Comparison of ENCODE assay signal across 8 cellular contexts in the genomic region with DNA sequence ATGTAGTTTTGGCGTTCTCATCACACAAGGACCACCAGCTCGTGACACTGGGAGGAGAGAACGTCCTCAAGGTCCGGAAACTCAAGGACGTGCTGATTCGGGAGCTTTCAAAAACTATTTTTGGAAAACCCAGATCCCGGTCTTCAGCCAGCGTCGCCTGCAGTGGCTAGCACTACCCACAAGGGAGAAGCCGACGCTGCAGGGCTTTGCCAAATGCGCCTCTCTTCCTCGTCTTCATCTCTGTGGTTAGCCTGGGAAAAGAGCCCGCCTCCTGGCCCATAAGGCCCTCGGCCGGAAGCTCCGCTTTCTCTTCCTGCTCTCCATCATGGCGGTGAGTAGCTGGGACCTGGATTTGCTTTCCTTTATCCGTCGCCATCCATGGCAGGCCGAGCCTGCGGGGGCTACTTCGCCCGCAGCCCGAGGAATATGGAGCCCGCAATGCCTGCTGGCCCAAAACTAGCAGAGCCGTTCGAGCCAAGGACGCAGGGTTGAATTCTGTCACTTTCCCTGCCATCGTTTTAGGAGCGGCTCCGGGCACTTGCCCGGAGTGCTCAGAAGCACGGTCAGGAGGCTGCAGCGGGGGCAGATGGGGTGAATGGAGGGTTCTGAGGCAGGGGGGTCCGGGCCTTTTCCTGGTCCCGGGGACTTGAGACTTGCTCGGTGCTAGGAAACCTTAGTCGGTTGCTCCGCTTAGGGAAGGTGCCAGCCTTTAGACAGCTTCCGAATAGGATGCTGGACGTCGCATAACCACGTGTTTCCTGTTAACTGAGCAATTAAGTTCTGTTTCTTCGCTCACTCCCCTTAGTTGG. TPM values are rescaled to one million over a fixed set of nuclear protein-coding genes. Genes with fewer than 3 reads are reported as not detected.
DNase-seq lines count a peak whose midpoint lies in the region; ATAC-seq and TF ChIP-seq lines count a peak whose summit lies in the region.

A gene (plus strand): TSS at position 308 of the 809 bp plus-strand sequence. CDS start 18 bp downstream, at position 326.

- H3K9ac ChIP-seq in duodenal mucosa (ENCODE audit: low read depth in 1 of 2, low read length in 2 of 2), result peak within 1 kb of the TSS; percentile 91 to 97

- 0 to 1% methylated on average over 34 to 44 of the region's 45 CpGs for WGBS in lower leg skin, 2 donors

- no peaks in the 10 kb centered on the region for H3K9me3 Mint-ChIP-seq in activated CD4-positive, alpha-beta memory T cell treated with anti-CD3 and anti-CD28 coated beads, Interleukin-2, amount 10 ng/mL, durations not matched to agents 7 days and 5 days

- intact Hi-C loops in lower leg skin (cut with DNase I; ENCODE audit: low total_unique reads), result no loop called here

- ATAC-seq in GM19397 (IDR thresholded peaks at IDR 0.05; ENCODE audit: unreplicated experiment), result peak; percentile 96
- peak; percentile 80 for ATAC-seq in HG03571 (IDR thresholded peaks at IDR 0.05; ENCODE audit: unreplicated experiment)

- H3K36me3 Mint-ChIP-seq in activated CD4-positive, alpha-beta memory T cell treated with anti-CD3 and anti-CD28 coated beads, Interleukin-2, amount 10 ng/mL, durations not matched to agents 7 days and 5 days (ENCODE audit: low read depth), result peaks cover 47% of the 10 kb centered on the region

- peak; percentile 96 for DNase-seq in CD1c-positive myeloid dendritic cell (ENCODE audit: extremely low spot score)
- peak; percentile 99 for DNase-seq in NCI-H82 (lab: John Stamatoyannopoulos, UW)
- peak; percentile 89 for DNase-seq in activated CD4-positive, alpha-beta memory T cell treated with anti-CD3 and anti-CD28 coated beads, Interleukin-2, amount 10 ng/mL, durations not matched to agents 7 days and 5 days
- peak; percentile 94 to 98 for DNase-seq in lower leg skin (ENCODE audit: low spot score in 2 of 2)
- peak; percentile 81 to 87 for DNase-seq in stimulated activated CD4-positive, alpha-beta T cell treated with anti-CD3 and anti-CD28 coated beads, Interleukin-4, amount 100 ng/mL, for 48 hours (ENCODE audit: low read depth in 2 of 2)

- CTCF ChIA-PET in activated CD4-positive, alpha-beta memory T cell treated with anti-CD3 and anti-CD28 coated beads, Interleukin-2, amount 10 ng/mL, durations not matched to agents 7 days and 5 days (lab: Charles Lee), result interaction anchor here (0.6 to 2.6 kb wide), 25 partner anchors 8 to 458 kb away, joined by 3 to 13 read pairs (median 3); a partner anchor contains a TSS

- POLR2A ChIA-PET in activated CD4-positive, alpha-beta memory T cell treated with anti-CD3 and anti-CD28 coated beads, Interleukin-2, amount 10 ng/mL, durations not matched to agents 7 days and 5 days (lab: Charles Lee), result interaction anchor here (0.6 to 3.3 kb wide), 35 partner anchors 9 to 952 kb away, joined by 3 to 62 read pairs (median 4); a partner anchor contains a TSS

- peaks cover 49% of the 10 kb centered on the region for H3K4me1 Mint-ChIP-seq in activated CD4-positive, alpha-beta memory T cell treated with anti-CD3 and anti-CD28 coated beads, Interleukin-2, amount 10 ng/mL, durations not matched to agents 7 days and 5 days

- peak within 1 kb of the TSS; percentile 94 for H3K4me3 Mint-ChIP-seq in activated CD4-positive, alpha-beta memory T cell treated with anti-CD3 and anti-CD28 coated beads, Interleukin-2, amount 10 ng/mL, durations not matched to agents 7 days and 5 days

- TF ChIP-seq POLR2A in lower leg skin (IDR thresholded peaks at IDR 0.05), result peak in 1 of 2 donors; percentile 69

- no peaks in the 10 kb centered on the region for H3K27me3 Mint-ChIP-seq in activated CD4-positive, alpha-beta memory T cell treated with anti-CD3 and anti-CD28 coated beads, Interleukin-2, amount 10 ng/mL, durations not matched to agents 7 days and 5 days

- H3K27ac Mint-ChIP-seq in activated CD4-positive, alpha-beta memory T cell treated with anti-CD3 and anti-CD28 coated beads, Interleukin-2, amount 10 ng/mL, durations not matched to agents 7 days and 5 days, result peak within 1 kb of the TSS; percentile 86

- peak in 1 of 3 donors; percentile 78 for TF ChIP-seq CTCF in lower leg skin (IDR thresholded peaks at IDR 0.05)

- no peaks in the 10 kb centered on the region for H3K27me3 ChIP-seq in duodenal mucosa (ENCODE audit: control insufficient read depth in 1 of 2, insufficient read depth in 2 of 2, low read length in 2 of 2)

- peaks cover 31 to 40% of the 10 kb centered on the region in 2 donors for H3K36me3 ChIP-seq in duodenal mucosa (ENCODE audit: control insufficient read depth in 1 of 2, insufficient read depth in 2 of 2, low read length in 2 of 2)

- H3K4me3 ChIP-seq in duodenal mucosa (ENCODE audit: low read depth in 1 of 2, low read length in 2 of 2), result peak within 1 kb of the TSS; percentile 93 to 94
- peak within 1 kb of the TSS; percentile 94 for H3K4me3 ChIP-seq in lower leg skin (ENCODE audit: low read depth, poor library complexity, severe bottlenecking)

- H3K27ac ChIP-seq in duodenal mucosa (ENCODE audit: low read depth, low read length), result peak within 1 kb of the TSS; percentile 70

- H3K9me3 ChIP-seq in duodenal mucosa (ENCODE audit: control insufficient read depth in 1 of 2, low read length in 2 of 2), result no peaks in the 10 kb centered on the region

- peaks cover 39 to 43% of the 10 kb centered on the region in 2 donors for H3K4me1 ChIP-seq in duodenal mucosa (ENCODE audit: control insufficient read depth in 1 of 2, insufficient read depth in 2 of 2, low read length in 2 of 2)

RNA-seq across cellular contexts. Expression of the gene that starts here (rescaled TPM):
- 1,000 to 10,000 TPM; 1,074 to 1,084 TPM for total RNA-seq in activated CD4-positive, alpha-beta memory T cell treated with anti-CD3 and anti-CD28 coated beads, Interleukin-2, amount 10 ng/mL, durations not matched to agents 7 days and 5 days
- 1,000 to 10,000 TPM; 1,119 to 1,710 (median 1,561) TPM for total RNA-seq in lower leg skin

Comparison
In these comparisons a context has a peak if more than half of its experiments do, and no peak if none do; other contexts are left out.
1. Peak in every context shown above with its lines: DNase-seq, ATAC-seq, H3K4me3 ChIP-seq and H3K27ac ChIP-seq.